Comparison of ENCODE assay signal across 22 cellular contexts in genomic region chr5:170292509-170292908, GRCh38. TPM values are rescaled to one million over a fixed set of nuclear protein-coding genes. Genes with fewer than 3 reads are reported as not detected.
DNase-seq lines count a peak whose midpoint lies in the region; ATAC-seq and TF ChIP-seq lines count a peak whose summit lies in the region.
"Had no signal": no experiment of that assay in that cellular context is flagged by ENCODE, and none has a peak within 500 bp of the region (broad histone marks: within the 10 kb centered on the region; RNA-seq: fewer than 3 reads in every experiment).

No MANE protein-coding gene starts in this region.

- DNase-seq in activated CD4-positive, alpha-beta T cell treated with anti-CD3 and anti-CD28 coated beads, Interleukin-2, amount 10 ng/mL, durations not matched to agents 24 days and 14 days, result no peak
- DNase-seq in activated CD4-positive, alpha-beta T cell treated with anti-CD3 and anti-CD28 coated beads for 48 hours, result no peak
- DNase-seq in CD8-positive, alpha-beta T cell, result no peak
- no peak for DNase-seq in activated T-helper 2 cell treated with anti-CD3 and anti-CD28 coated beads, Interferon-gamma antibody, Interleukin-2, Interleukin-4, amounts not matched to agents 10 μg/mL and 5 μg/mL and 100 μg/mL, durations not matched to agents 14 hours and 24 hours and 36 hours (ENCODE audit: low spot score)
- DNase-seq in natural killer cell, result no peak
- no peak for DNase-seq in SKM-1 treated with dmso at 0.1 percent for 144 hours (lab: John Stamatoyannopoulos, UW; ENCODE audit: unreplicated experiment)
- DNase-seq: activated CD4-positive, alpha-beta T cell treated with anti-CD3 and anti-CD28 coated beads, Interleukin-2, amount 50 U/mL, for 4 hours; activated effector memory CD4-positive, alpha-beta T cell treated with Interleukin-2 at 50 U/mL for 16 hours; MG63; NCI-H1436; NCI-H524; retina; stimulated activated CD4-positive, alpha-beta T cell treated with anti-CD3 and anti-CD28 coated beads, Interleukin-4, amount 100 ng/mL, for 4 hours had no signal

- H3K9me3 Mint-ChIP-seq in activated CD4-positive, alpha-beta T cell treated with anti-CD3 and anti-CD28 coated beads, Interleukin-2, amount 10 ng/mL, durations not matched to agents 24 days and 14 days, result peaks cover 3% of the 10 kb centered on the region
- no peaks in the 10 kb centered on the region for H3K9me3 Mint-ChIP-seq in CD8-positive, alpha-beta T cell
- no peaks in the 10 kb centered on the region for H3K9me3 Mint-ChIP-seq in activated T-helper 2 cell treated with anti-CD3 and anti-CD28 coated beads, Interferon-gamma antibody, Interleukin-2, Interleukin-4, amounts not matched to agents 10 μg/mL and 5 μg/mL and 100 μg/mL, durations not matched to agents 14 hours and 24 hours and 36 hours
- H3K9me3 Mint-ChIP-seq in natural killer cell, result no peaks in the 10 kb centered on the region

- H3K27ac Mint-ChIP-seq in activated CD4-positive, alpha-beta T cell treated with anti-CD3 and anti-CD28 coated beads, Interleukin-2, amount 10 ng/mL, durations not matched to agents 24 days and 14 days, result peak overlapping the region; percentile 30
- peak overlapping the region; percentile 97 for H3K27ac Mint-ChIP-seq in CD8-positive, alpha-beta T cell
- peak overlapping the region; percentile 92 for H3K27ac Mint-ChIP-seq in activated T-helper 2 cell treated with anti-CD3 and anti-CD28 coated beads, Interferon-gamma antibody, Interleukin-2, Interleukin-4, amounts not matched to agents 10 μg/mL and 5 μg/mL and 100 μg/mL, durations not matched to agents 14 hours and 24 hours and 36 hours
- H3K27ac Mint-ChIP-seq in natural killer cell, result peak overlapping the region; percentile 94 to 99

- TF ChIP-seq CTCF in CD8-positive, alpha-beta T cell (IDR thresholded peaks at IDR 0.05), result no peak
- no peak for TF ChIP-seq CTCF in natural killer cell (IDR thresholded peaks at IDR 0.05)

- ATAC-seq in CD8-positive, alpha-beta T cell, result no peak
- ATAC-seq in natural killer cell, result no peak
- ATAC-seq in activated CD4-positive, CD25-positive, alpha-beta regulatory T cell treated with anti-CD3 and anti-CD28 coated beads, Interleukin-2, amount 50 U/mL, for 24 hours, result no peak
- ATAC-seq in GM21423 (IDR thresholded peaks at IDR 0.05; ENCODE audit: unreplicated experiment), result no peak
- ATAC-seq: gastrocnemius medialis had no signal

- H3K36me3 ChIP-seq in CD8-positive, alpha-beta T cell (ENCODE audit: insufficient read depth, low read length), result peaks cover 53% of the 10 kb centered on the region
- H3K36me3 ChIP-seq: ascending aorta, gastrocnemius medialis, MG63 had no signal

- peaks cover 76% of the 10 kb centered on the region for H3K4me1 Mint-ChIP-seq in activated CD4-positive, alpha-beta T cell treated with anti-CD3 and anti-CD28 coated beads, Interleukin-2, amount 10 ng/mL, durations not matched to agents 24 days and 14 days
- peaks cover 83% of the 10 kb centered on the region for H3K4me1 Mint-ChIP-seq in CD8-positive, alpha-beta T cell (ENCODE audit: low read depth)
- H3K4me1 Mint-ChIP-seq in activated T-helper 2 cell treated with anti-CD3 and anti-CD28 coated beads, Interferon-gamma antibody, Interleukin-2, Interleukin-4, amounts not matched to agents 10 μg/mL and 5 μg/mL and 100 μg/mL, durations not matched to agents 14 hours and 24 hours and 36 hours (ENCODE audit: low read depth), result peaks cover 77% of the 10 kb centered on the region
- H3K4me1 Mint-ChIP-seq in natural killer cell, result peaks cover 99 to 100% of the 10 kb centered on the region in 2 donors

- H3K27ac ChIP-seq in CD8-positive, alpha-beta T cell (ENCODE audit: low read depth, low read length), result peak overlapping the region; percentile 4
- H3K27ac ChIP-seq: ascending aorta, esophagus muscularis mucosa, gastrocnemius medialis, HL-60 had no signal

- intact Hi-C loops in activated CD4-positive, alpha-beta T cell treated with anti-CD3 and anti-CD28 coated beads, Interleukin-2, amount 10 ng/mL, durations not matched to agents 24 days and 14 days (cut with micrococcal nuclease), result loop anchor here (10.0 kb wide), 1 partner anchor 1882 kb away; no protein-coding TSS in a partner anchor
- intact Hi-C loops in CD8-positive, alpha-beta T cell (cut with DNase I, micrococcal nuclease), result no loop called here
- intact Hi-C loops in activated T-helper 2 cell treated with anti-CD3 and anti-CD28 coated beads, Interferon-gamma antibody, Interleukin-2, Interleukin-4, amounts not matched to agents 10 μg/mL and 5 μg/mL and 100 μg/mL, durations not matched to agents 14 hours and 24 hours and 36 hours (cut with micrococcal nuclease), result loop anchor here (10.0 kb wide), 1 partner anchor 488 kb away; no protein-coding TSS in a partner anchor
- intact Hi-C loops in natural killer cell (cut with micrococcal nuclease), result loop anchor here (10.0 kb wide), 1 partner anchor 1822 kb away; no protein-coding TSS in a partner anchor

- peak overlapping the region; percentile 97 for H3K4me3 Mint-ChIP-seq in activated CD4-positive, alpha-beta T cell treated with anti-CD3 and anti-CD28 coated beads, Interleukin-2, amount 10 ng/mL, durations not matched to agents 24 days and 14 days
- peak overlapping the region; percentile 99 for H3K4me3 Mint-ChIP-seq in CD8-positive, alpha-beta T cell
- H3K4me3 Mint-ChIP-seq in activated T-helper 2 cell treated with anti-CD3 and anti-CD28 coated beads, Interferon-gamma antibody, Interleukin-2, Interleukin-4, amounts not matched to agents 10 μg/mL and 5 μg/mL and 100 μg/mL, durations not matched to agents 14 hours and 24 hours and 36 hours (ENCODE audit: low read depth), result peak overlapping the region; percentile 98
- H3K4me3 Mint-ChIP-seq in natural killer cell, result peak overlapping the region; percentile 100

- POLR2A ChIA-PET in CD8-positive, alpha-beta T cell (lab: Charles Lee), result interaction anchor here (1.4 to 17.3 kb wide), 5 partner anchors 11 to 46 kb away, joined by 3 to 494 read pairs (median 10); no protein-coding TSS in a partner anchor

- no peaks in the 10 kb centered on the region for H3K9me3 ChIP-seq in CD8-positive, alpha-beta T cell (ENCODE audit: low read length)
- H3K9me3 ChIP-seq: ascending aorta, gastrocnemius medialis, MG63 had no signal

- CTCF ChIA-PET in CD8-positive, alpha-beta T cell (lab: Charles Lee), result interaction anchor here (0.8 to 18.6 kb wide), 9 partner anchors 10 to 67 kb away, joined by 3 to 385 read pairs (median 37); no protein-coding TSS in a partner anchor

- peaks cover 94% of the 10 kb centered on the region for H3K36me3 Mint-ChIP-seq in activated CD4-positive, alpha-beta T cell treated with anti-CD3 and anti-CD28 coated beads, Interleukin-2, amount 10 ng/mL, durations not matched to agents 24 days and 14 days (ENCODE audit: low read depth)
- peaks cover 99% of the 10 kb centered on the region for H3K36me3 Mint-ChIP-seq in CD8-positive, alpha-beta T cell
- peaks cover 100% of the 10 kb centered on the region for H3K36me3 Mint-ChIP-seq in activated T-helper 2 cell treated with anti-CD3 and anti-CD28 coated beads, Interferon-gamma antibody, Interleukin-2, Interleukin-4, amounts not matched to agents 10 μg/mL and 5 μg/mL and 100 μg/mL, durations not matched to agents 14 hours and 24 hours and 36 hours (ENCODE audit: low read depth)
- peaks cover 66% of the 10 kb centered on the region for H3K36me3 Mint-ChIP-seq in natural killer cell

- H3K27me3 ChIP-seq in CD8-positive, alpha-beta T cell (ENCODE audit: insufficient read depth, low read length), result no peaks in the 10 kb centered on the region
- H3K27me3 ChIP-seq: ascending aorta, esophagus muscularis mucosa, gastrocnemius medialis, MG63 had no signal

- peaks cover 74% of the 10 kb centered on the region for H3K4me1 ChIP-seq in CD8-positive, alpha-beta T cell (ENCODE audit: insufficient read depth, low read length)
- H3K4me1 ChIP-seq: ascending aorta, gastrocnemius medialis had no signal

- H3K27me3 Mint-ChIP-seq in activated CD4-positive, alpha-beta T cell treated with anti-CD3 and anti-CD28 coated beads, Interleukin-2, amount 10 ng/mL, durations not matched to agents 24 days and 14 days, result no peaks in the 10 kb centered on the region
- H3K27me3 Mint-ChIP-seq in CD8-positive, alpha-beta T cell (ENCODE audit: low read depth), result no peaks in the 10 kb centered on the region
- H3K27me3 Mint-ChIP-seq in activated T-helper 2 cell treated with anti-CD3 and anti-CD28 coated beads, Interferon-gamma antibody, Interleukin-2, Interleukin-4, amounts not matched to agents 10 μg/mL and 5 μg/mL and 100 μg/mL, durations not matched to agents 14 hours and 24 hours and 36 hours (ENCODE audit: low read depth), result no peaks in the 10 kb centered on the region
- no peaks in the 10 kb centered on the region for H3K27me3 Mint-ChIP-seq in natural killer cell (ENCODE audit: low read depth in 2 of 2)

- H3K4me3 ChIP-seq in CD8-positive, alpha-beta T cell (ENCODE audit: low read depth, low read length), result peak overlapping the region; percentile 87
- H3K4me3 ChIP-seq: ascending aorta, esophagus muscularis mucosa, gastrocnemius medialis, MG63 had no signal

RNA-seq across cellular contexts. Expression of gene LCP2, which starts 5.1 kb away (rescaled TPM):
- total RNA-seq in activated CD4-positive, alpha-beta T cell treated with anti-CD3 and anti-CD28 coated beads, Interleukin-2, amount 10 ng/mL, durations not matched to agents 24 days and 14 days, result 278 and 283 TPM in 2 replicates
- 100 to 1,000 TPM; 132 to 140 TPM for total RNA-seq in CD8-positive, alpha-beta T cell
- 239 and 254 TPM in 2 replicates for total RNA-seq in activated T-helper 2 cell treated with anti-CD3 and anti-CD28 coated beads, Interferon-gamma antibody, Interleukin-2, Interleukin-4, amounts not matched to agents 10 μg/mL and 5 μg/mL and 100 μg/mL, durations not matched to agents 14 hours and 24 hours and 36 hours
- total RNA-seq in natural killer cell, result 100 to 1,000 TPM; 376 to 488 (median 450) TPM

RNA-seq across cellular contexts. Expression of gene C5orf58, which starts 59.7 kb away (rescaled TPM):
- not detected in 2 replicates for total RNA-seq in activated CD4-positive, alpha-beta T cell treated with anti-CD3 and anti-CD28 coated beads, Interleukin-2, amount 10 ng/mL, durations not matched to agents 24 days and 14 days
- total RNA-seq in CD8-positive, alpha-beta T cell, result not detected
- total RNA-seq in activated T-helper 2 cell treated with anti-CD3 and anti-CD28 coated beads, Interferon-gamma antibody, Interleukin-2, Interleukin-4, amounts not matched to agents 10 μg/mL and 5 μg/mL and 100 μg/mL, durations not matched to agents 14 hours and 24 hours and 36 hours, result not detected in 2 replicates
- not detected for total RNA-seq in natural killer cell
- total RNA-seq: ascending aorta, gastrocnemius medialis, lung microvascular endothelial cell, omental fat pad, ureter had no signal

Comparison
In these comparisons a context has a peak if more than half of its experiments do, and no peak if none do; other contexts are left out.
1. H3K27ac Mint-ChIP-seq: peak in every context shown above with its lines; median percentile 97 in CD8-positive, alpha-beta T cell; 96 in natural killer cell; 92 in activated T-helper 2 cell treated with anti-CD3 and anti-CD28 coated beads, Interferon-gamma antibody, Interleukin-2, Interleukin-4, amounts not matched to agents 10 μg/mL and 5 μg/mL and 100 μg/mL, durations not matched to agents 14 hours and 24 hours and 36 hours; 30 in activated CD4-positive, alpha-beta T cell treated with anti-CD3 and anti-CD28 coated beads, Interleukin-2, amount 10 ng/mL, durations not matched to agents 24 days and 14 days.
2. intact Hi-C loops: an anchor here in activated CD4-positive, alpha-beta T cell treated with anti-CD3 and anti-CD28 coated beads, Interleukin-2, amount 10 ng/mL, durations not matched to agents 24 days and 14 days (10.0 kb wide), activated T-helper 2 cell treated with anti-CD3 and anti-CD28 coated beads, Interferon-gamma antibody, Interleukin-2, Interleukin-4, amounts not matched to agents 10 μg/mL and 5 μg/mL and 100 μg/mL, durations not matched to agents 14 hours and 24 hours and 36 hours (10.0 kb wide) and natural killer cell (10.0 kb wide); none called in CD8-positive, alpha-beta T cell.